1 cellular context compared by ENCODE assay signal in the genomic region with DNA sequence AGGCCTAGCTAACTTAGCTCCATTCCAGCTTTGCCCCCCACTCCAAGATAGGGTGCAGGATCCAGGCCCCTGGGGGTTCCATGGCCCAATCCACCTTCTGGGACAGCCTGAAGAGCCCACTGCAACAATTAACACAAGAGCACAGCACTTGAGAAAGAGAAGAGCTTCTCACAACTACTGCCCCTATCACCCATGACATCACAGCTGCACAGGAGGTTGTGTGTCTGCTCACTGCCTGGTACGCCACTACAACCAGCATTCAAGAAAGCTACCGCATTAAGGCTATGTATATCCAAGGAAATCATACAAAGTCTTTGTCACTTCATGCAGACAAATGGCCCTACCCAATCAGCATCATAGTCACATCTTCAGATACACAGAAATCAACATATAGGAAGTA.
TF ChIP-seq lines count a peak whose summit lies in the region.

No MANE protein-coding gene starts in this region.

TF ChIP-seq in GM12878, 131 proteins besides CTCF, POLR2A, EP300 and RAD21:
- TF ChIP-seq IRF4 (IDR thresholded peaks at IDR 0.05; ENCODE audit: low read depth, low read length) (no peak), CHD1 (IDR thresholded peaks at IDR 0.05; ENCODE audit: low read depth, low read length) (no peak), STAT1 (conservative IDR thresholded peaks at IDR 0.05) (no peak), DPF2 (IDR thresholded peaks at IDR 0.05) (no peak), KDM1A (IDR thresholded peaks at IDR 0.05; ENCODE audit: borderline replicate concordance) (no peak), PBX3 (IDR thresholded peaks at IDR 0.05; ENCODE audit: insufficient replicate concordance, low read depth, low read length) (no peak), SREBF1 (IDR thresholded peaks at IDR 0.05; ENCODE audit: low read length) (no peak), SREBF2 (IDR thresholded peaks at IDR 0.05; ENCODE audit: low read length) (no peak), TCF12 (IDR thresholded peaks at IDR 0.05; ENCODE audit: low read depth, low read length) (no peak), NRF1 (conservative IDR thresholded peaks at IDR 0.05; ENCODE audit: low read depth, low read length) (no peak), HSF1 (IDR thresholded peaks at IDR 0.05; ENCODE audit: low read depth, low read length) (no peak), PAX8 (IDR thresholded peaks at IDR 0.05) (no peak)
- TF ChIP-seq, protein P1, sequence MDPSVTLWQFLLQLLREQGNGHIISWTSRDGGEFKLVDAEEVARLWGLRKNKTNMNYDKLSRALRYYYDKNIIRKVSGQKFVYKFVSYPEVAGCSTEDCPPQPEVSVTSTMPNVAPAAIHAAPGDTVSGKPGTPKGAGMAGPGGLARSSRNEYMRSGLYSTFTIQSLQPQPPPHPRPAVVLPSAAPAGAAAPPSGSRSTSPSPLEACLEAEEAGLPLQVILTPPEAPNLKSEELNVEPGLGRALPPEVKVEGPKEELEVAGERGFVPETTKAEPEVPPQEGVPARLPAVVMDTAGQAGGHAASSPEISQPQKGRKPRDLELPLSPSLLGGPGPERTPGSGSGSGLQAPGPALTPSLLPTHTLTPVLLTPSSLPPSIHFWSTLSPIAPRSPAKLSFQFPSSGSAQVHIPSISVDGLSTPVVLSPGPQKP (IDR thresholded peaks at IDR 0.05; ENCODE audit: low read depth, low read length), result no peak
- TF ChIP-seq, protein P2, sequence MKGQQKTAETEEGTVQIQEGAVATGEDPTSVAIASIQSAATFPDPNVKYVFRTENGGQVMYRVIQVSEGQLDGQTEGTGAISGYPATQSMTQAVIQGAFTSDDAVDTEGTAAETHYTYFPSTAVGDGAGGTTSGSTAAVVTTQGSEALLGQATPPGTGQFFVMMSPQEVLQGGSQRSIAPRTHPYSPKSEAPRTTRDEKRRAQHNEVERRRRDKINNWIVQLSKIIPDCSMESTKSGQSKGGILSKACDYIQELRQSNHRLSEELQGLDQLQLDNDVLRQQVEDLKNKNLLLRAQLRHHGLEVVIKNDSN (IDR thresholded peaks at IDR 0.05; ENCODE audit: borderline replicate concordance, extremely low read length, insufficient read depth, low read depth, low read length), result no peak
- TF ChIP-seq, protein P3, sequence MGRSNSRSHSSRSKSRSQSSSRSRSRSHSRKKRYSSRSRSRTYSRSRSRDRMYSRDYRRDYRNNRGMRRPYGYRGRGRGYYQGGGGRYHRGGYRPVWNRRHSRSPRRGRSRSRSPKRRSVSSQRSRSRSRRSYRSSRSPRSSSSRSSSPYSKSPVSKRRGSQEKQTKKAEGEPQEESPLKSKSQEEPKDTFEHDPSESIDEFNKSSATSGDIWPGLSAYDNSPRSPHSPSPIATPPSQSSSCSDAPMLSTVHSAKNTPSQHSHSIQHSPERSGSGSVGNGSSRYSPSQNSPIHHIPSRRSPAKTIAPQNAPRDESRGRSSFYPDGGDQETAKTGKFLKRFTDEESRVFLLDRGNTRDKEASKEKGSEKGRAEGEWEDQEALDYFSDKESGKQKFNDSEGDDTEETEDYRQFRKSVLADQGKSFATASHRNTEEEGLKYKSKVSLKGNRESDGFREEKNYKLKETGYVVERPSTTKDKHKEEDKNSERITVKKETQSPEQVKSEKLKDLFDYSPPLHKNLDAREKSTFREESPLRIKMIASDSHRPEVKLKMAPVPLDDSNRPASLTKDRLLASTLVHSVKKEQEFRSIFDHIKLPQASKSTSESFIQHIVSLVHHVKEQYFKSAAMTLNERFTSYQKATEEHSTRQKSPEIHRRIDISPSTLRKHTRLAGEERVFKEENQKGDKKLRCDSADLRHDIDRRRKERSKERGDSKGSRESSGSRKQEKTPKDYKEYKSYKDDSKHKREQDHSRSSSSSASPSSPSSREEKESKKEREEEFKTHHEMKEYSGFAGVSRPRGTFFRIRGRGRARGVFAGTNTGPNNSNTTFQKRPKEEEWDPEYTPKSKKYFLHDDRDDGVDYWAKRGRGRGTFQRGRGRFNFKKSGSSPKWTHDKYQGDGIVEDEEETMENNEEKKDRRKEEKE (IDR thresholded peaks at IDR 0.05), result no peak
- TF ChIP-seq, protein P4, sequence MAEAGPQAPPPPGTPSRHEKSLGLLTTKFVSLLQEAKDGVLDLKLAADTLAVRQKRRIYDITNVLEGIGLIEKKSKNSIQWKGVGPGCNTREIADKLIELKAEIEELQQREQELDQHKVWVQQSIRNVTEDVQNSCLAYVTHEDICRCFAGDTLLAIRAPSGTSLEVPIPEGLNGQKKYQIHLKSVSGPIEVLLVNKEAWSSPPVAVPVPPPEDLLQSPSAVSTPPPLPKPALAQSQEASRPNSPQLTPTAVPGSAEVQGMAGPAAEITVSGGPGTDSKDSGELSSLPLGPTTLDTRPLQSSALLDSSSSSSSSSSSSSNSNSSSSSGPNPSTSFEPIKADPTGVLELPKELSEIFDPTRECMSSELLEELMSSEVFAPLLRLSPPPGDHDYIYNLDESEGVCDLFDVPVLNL (IDR thresholded peaks at IDR 0.05; ENCODE audit: low read depth, low read length), result no peak
